31 cellular contexts compared by ENCODE assay signal in the genomic region with DNA sequence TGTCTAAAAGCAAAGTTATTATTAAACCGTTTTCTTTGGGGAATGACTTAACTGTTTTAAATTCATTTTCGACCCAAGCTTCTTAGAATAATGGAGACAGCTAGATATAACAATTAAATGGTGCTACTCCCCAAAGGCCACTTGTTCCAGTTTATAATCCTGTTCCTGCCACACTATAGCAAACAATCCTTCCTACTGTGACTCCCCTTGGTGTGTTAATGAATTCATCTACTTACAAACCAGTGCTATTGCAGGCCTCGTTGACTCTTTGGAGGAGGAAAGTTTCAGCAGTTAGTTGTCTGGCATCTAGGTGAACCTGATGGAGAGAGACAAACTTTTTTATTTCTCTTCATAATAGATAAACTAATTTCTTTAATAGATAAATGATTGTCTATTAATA. TPM values are rescaled to one million over a fixed set of nuclear protein-coding genes. Genes with fewer than 3 reads are reported as not detected.
"Had no signal": no experiment of that assay in that cellular context is flagged by ENCODE, and none has a peak within 500 bp of the region (broad histone marks: within the 10 kb centered on the region; RNA-seq: fewer than 3 reads in every experiment).

No MANE protein-coding gene starts in this region.

- H3K36me3 Mint-ChIP-seq: immature natural killer cell; mesothelial cell of epicardium; natural killer cell; stimulated activated naive B cell treated with anti-CD40 and anti-IgM and Interleukin-4, amounts not matched to agents 10 μg/mL and 1 μg/mL and 100 μg/mL, for 72 hours had no signal

- H3K9me3 ChIP-seq: heart right ventricle, left lung, lower lobe of right lung, pancreas, prostate gland, suprapubic skin, thoracic aorta, tibial artery, upper lobe of right lung had no signal

- H3K4me2 ChIP-seq: hepatocyte had no signal

- H3K27ac Mint-ChIP-seq: immature natural killer cell; mesothelial cell of epicardium; naive B cell; natural killer cell; nephron progenitor cell; stimulated activated naive B cell treated with anti-CD40 and anti-IgM and Interleukin-4, amounts not matched to agents 10 μg/mL and 1 μg/mL and 100 μg/mL, for 72 hours; stimulated activated naive CD8-positive, alpha-beta T cell treated with anti-CD3 and anti-CD28 coated beads, Interleukin-15, Interleukin-2, amounts not matched to agents 100 ng/mL and 50 ng/mL, for 24 hours had no signal

- H3K4me3 Mint-ChIP-seq: immature natural killer cell; mesothelial cell of epicardium; natural killer cell; nephron progenitor cell; stimulated activated naive B cell treated with anti-CD40 and anti-IgM and Interleukin-4, amounts not matched to agents 10 μg/mL and 1 μg/mL and 100 μg/mL, for 72 hours; stimulated activated naive CD8-positive, alpha-beta T cell treated with anti-CD3 and anti-CD28 coated beads, Interleukin-15, Interleukin-2, amounts not matched to agents 100 ng/mL and 50 ng/mL, for 24 hours had no signal

- H2AFZ ChIP-seq: hepatocyte had no signal

- DNase-seq: heart right ventricle; immature natural killer cell; kidney; left colon; left lung; lower lobe of right lung; mammary epithelial cell; mesenchymal stem cell; naive B cell; natural killer cell; nephron progenitor cell; pancreas; posterior cingulate gyrus; retina; right cardiac atrium; stimulated activated CD4-positive, alpha-beta T cell treated with anti-CD3 and anti-CD28 coated beads, Interleukin-12 subunit alpha, Interleukin-12 subunit beta, amount 100 ng/mL, for 4 hours; stimulated activated CD4-positive, alpha-beta T cell treated with anti-CD3 and anti-CD28 coated beads, Interleukin-15, amount 100 ng/mL, for 24 hours; stimulated activated CD4-positive, alpha-beta T cell treated with anti-CD3 and anti-CD28 coated beads, Interleukin-2, amount 100 ng/mL, for 24 hours; stimulated activated CD4-positive, alpha-beta T cell treated with anti-CD3 and anti-CD28 coated beads, Interleukin-4, amount 100 ng/mL, for 1 hour; stimulated activated naive B cell treated with anti-CD40 and anti-IgM and Interleukin-4, amounts not matched to agents 10 μg/mL and 1 μg/mL and 100 μg/mL, for 72 hours; tibial artery; trophoblast cell; upper lobe of right lung had no signal

- H3K79me2 ChIP-seq: hepatocyte had no signal

- H3K36me3 ChIP-seq: heart right ventricle, left lung, lower lobe of right lung, pancreas, prostate gland, suprapubic skin, thoracic aorta, tibial artery, upper lobe of right lung had no signal

- H3K9me3 Mint-ChIP-seq: stimulated activated naive CD8-positive, alpha-beta T cell treated with anti-CD3 and anti-CD28 coated beads, Interleukin-15, Interleukin-2, amounts not matched to agents 100 ng/mL and 50 ng/mL, for 24 hours had no signal

- H3K4me3 ChIP-seq: heart right ventricle, hepatocyte, left lung, lower lobe of right lung, pancreas, prostate gland, skin epidermis, suprapubic skin, thoracic aorta, tibial artery, upper lobe of right lung had no signal

- H3K27me3 Mint-ChIP-seq: stimulated activated naive B cell treated with anti-CD40 and anti-IgM and Interleukin-4, amounts not matched to agents 10 μg/mL and 1 μg/mL and 100 μg/mL, for 72 hours; stimulated activated naive CD8-positive, alpha-beta T cell treated with anti-CD3 and anti-CD28 coated beads, Interleukin-15, Interleukin-2, amounts not matched to agents 100 ng/mL and 50 ng/mL, for 24 hours had no signal

- H3K4me1 ChIP-seq: heart right ventricle, left lung, lower lobe of right lung, pancreas, prostate gland, suprapubic skin, tibial artery, upper lobe of right lung had no signal

- H3K4me1 Mint-ChIP-seq: immature natural killer cell; mesothelial cell of epicardium; naive B cell; natural killer cell; nephron progenitor cell; stimulated activated naive B cell treated with anti-CD40 and anti-IgM and Interleukin-4, amounts not matched to agents 10 μg/mL and 1 μg/mL and 100 μg/mL, for 72 hours had no signal

- H3K27ac ChIP-seq: heart right ventricle, hepatocyte, left lung, lower lobe of right lung, pancreas, prostate gland, skin epidermis, suprapubic skin, thoracic aorta, tibial artery, upper lobe of right lung had no signal

- H3K27me3 ChIP-seq: heart right ventricle, hepatocyte, left lung, pancreas, suprapubic skin, tibial artery, upper lobe of right lung had no signal

RNA-seq across cellular contexts. Expression of gene CLSTN2, which starts 25.1 kb away (rescaled TPM):
- total RNA-seq: mononuclear cell had no signal
